8 cellular contexts compared by ENCODE assay signal in genomic region chr3:186097663-186098451, GRCh38. TPM values are rescaled to one million over a fixed set of nuclear protein-coding genes. Genes with fewer than 3 reads are reported as not detected.
DNase-seq lines count a peak whose midpoint lies in the region; ATAC-seq, FAIRE-seq and TF ChIP-seq lines count a peak whose summit lies in the region.

No MANE protein-coding gene starts in this region.

- no peak for TF ChIP-seq RAD21 in neural cell (conservative IDR thresholded peaks at IDR 0.05)

- no peaks in the 10 kb centered on the region for H3K79me2 ChIP-seq in neural cell (replicated peaks; ENCODE audit: insufficient read depth, low read length)

- H4K20me1 ChIP-seq in neural cell (ENCODE audit: insufficient read depth): no peaks in the 10 kb centered on the region

- TF ChIP-seq CTCF in WI38 (IDR thresholded peaks at IDR 0.05; ENCODE audit: low read depth, low read length) (no peak), neural cell (IDR thresholded peaks at IDR 0.05; ENCODE audit: poor library complexity, severe bottlenecking) (no peak)

- H3K4me3 ChIP-seq in WI38 (ENCODE audit: low read depth, low read length) (peak overlapping the region; percentile 45), neural cell (ENCODE audit: low read length) (peak overlapping the region; percentile 58)

- no peaks in the 10 kb centered on the region for H3K9me3 ChIP-seq in neural cell (ENCODE audit: low read length)

- no peaks in the 10 kb centered on the region for H3K9me2 ChIP-seq in neural cell (ENCODE audit: insufficient read depth, low read length)

- no peak for TF ChIP-seq EP300 in neural cell (conservative IDR thresholded peaks at IDR 0.05; ENCODE audit: poor library complexity, severe bottlenecking)

- peaks cover 16% of the 10 kb centered on the region for H3K27me3 ChIP-seq in neural cell (ENCODE audit: insufficient read depth, low read depth, low read length)

- peak overlapping the region; percentile 50 for H3K4me2 ChIP-seq in neural cell (ENCODE audit: low read length)

- ATAC-seq in HG03159 (IDR thresholded peaks at IDR 0.05; ENCODE audit: unreplicated experiment): no peak
- ATAC-seq in GM21737 (IDR thresholded peaks at IDR 0.05; ENCODE audit: unreplicated experiment): no peak

- H3K36me3 ChIP-seq in neural cell (ENCODE audit: insufficient read depth, low read length): no peaks in the 10 kb centered on the region

- H3K27ac ChIP-seq in neural cell (ENCODE audit: low read length): no peak overlapping the region

- no peak overlapping the region for H3K9ac ChIP-seq in neural cell (ENCODE audit: low read length)

- DNase-seq in DMS 273 treated with DMSO at 0.1 percent for 48 hours (lab: John Stamatoyannopoulos, UW) (peak; percentile 96), NCI-H1417 (lab: John Stamatoyannopoulos, UW) (peak; percentile 85 to 99 (median 97)), frontal cortex (ENCODE audit: low spot score in 2 of 2) (peak; percentile 72 to 75)
- DNase-seq in activated naive CD4-positive, alpha-beta T cell treated with anti-CD3 and anti-CD28 coated beads, Interleukin-2, amount 50 U/mL, for 16 hours: no peak

- peak; percentile 75 for FAIRE-seq in frontal cortex (lab: Jason Lieb, UNC)

- no peak overlapping the region for H2AFZ ChIP-seq in neural cell (ENCODE audit: low read depth, low read length)

- H3F3A ChIP-seq in neural cell (ENCODE audit: insufficient read depth, low read length, poor library complexity, severe bottlenecking): no peaks in the 10 kb centered on the region

TF ChIP-seq in neural cell, 6 proteins besides CTCF, POLR2A, EP300 and RAD21:
- TF ChIP-seq MXI1 (conservative IDR thresholded peaks at IDR 0.05; ENCODE audit: poor library complexity, severe bottlenecking) (no peak), SMC3 (conservative IDR thresholded peaks at IDR 0.05; ENCODE audit: poor library complexity) (no peak), POLR2AphosphoS5 (IDR thresholded peaks at IDR 0.05) (no peak), EZH2 (IDR thresholded peaks at IDR 0.05; ENCODE audit: borderline replicate concordance, insufficient read depth, low read length, poor library complexity, severe bottlenecking) (no peak), REST (IDR thresholded peaks at IDR 0.05; ENCODE audit: borderline replicate concordance) (no peak), TAF1 (IDR thresholded peaks at IDR 0.05; ENCODE audit: low read depth) (no peak)

RNA-seq across cellular contexts. Expression of gene ETV5, which starts 11.0 kb away (rescaled TPM):
- 25.7 TPM for total RNA-seq in frontal cortex
- 0.30 and 6.1 TPM in 2 replicates for polyA plus RNA-seq in neural cell
- 0.97 and 3.5 TPM in 2 replicates for polyA minus RNA-seq in neural cell
